28 cellular contexts compared by ENCODE assay signal in the genomic region with DNA sequence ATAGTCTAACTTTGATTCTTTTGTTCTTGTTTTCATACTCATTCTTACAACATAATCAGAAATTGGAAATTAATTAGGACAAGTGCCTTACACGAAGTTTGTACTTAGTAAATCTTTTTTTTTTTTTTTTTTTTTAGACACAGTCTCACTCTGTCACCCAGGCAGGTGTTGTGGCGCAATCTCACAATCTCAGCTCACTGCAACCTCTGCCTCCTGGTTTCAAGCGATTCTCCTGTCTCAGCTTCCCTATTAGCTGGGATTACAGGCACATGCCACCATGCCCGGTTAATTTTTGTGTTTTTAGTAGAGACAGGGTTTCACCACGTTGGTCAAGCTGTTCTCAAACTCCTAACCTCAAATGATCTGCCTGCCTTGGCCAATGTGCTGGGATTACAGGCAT.
"Had no signal": no experiment of that assay in that cellular context is flagged by ENCODE, and none has a peak within 500 bp of the region (broad histone marks: within the 10 kb centered on the region; RNA-seq: fewer than 3 reads in every experiment).

No MANE protein-coding gene starts in this region.

- H3K27ac ChIP-seq: brain microvascular endothelial cell, coronary artery, dorsolateral prefrontal cortex, epithelial cell of prostate, esophagus squamous epithelium, VCaP had no signal

- H3K4me3 ChIP-seq: coronary artery, dorsolateral prefrontal cortex, esophagus squamous epithelium had no signal

- H3K27ac Mint-ChIP-seq: activated CD4-positive, alpha-beta memory T cell treated with anti-CD3 and anti-CD28 coated beads for 36 hours; activated CD4-positive, alpha-beta T cell treated with anti-CD3 and anti-CD28 coated beads for 36 hours; activated CD4-positive, alpha-beta T cell treated with anti-CD3 and anti-CD28 coated beads, Interleukin-2, amount 10 ng/mL, durations not matched to agents 24 days and 14 days; activated CD8-positive, alpha-beta T cell treated with anti-CD3 and anti-CD28 coated beads, Interleukin-2, amount 10 ng/mL, durations not matched to agents 7 days and 5 days; activated naive CD8-positive, alpha-beta T cell; activated T-helper 17 cell treated with anti-CD3 and anti-CD28 coated beads, Interleukin-2, amount 50 U/mL, for 72 hours; dendritic cell treated with granulocyte-macrophage colony-stimulating factor and Interleukin-4, amounts not matched to agents 40 ng/mL and 50 ng/mL, for 4 days had no signal

- ATAC-seq: activated CD4-positive, alpha-beta T cell treated with anti-CD3 and anti-CD28 coated beads for 36 hours; activated CD8-positive, alpha-beta T cell treated with anti-CD3 and anti-CD28 coated beads, Interleukin-2, amount 10 ng/mL, durations not matched to agents 7 days and 5 days; activated T-cell treated with anti-CD3 and anti-CD28 coated beads, Interleukin-2, amount 50 U/mL, for 4 hours; activated T-helper 17 cell treated with anti-CD3 and anti-CD28 coated beads, Interleukin-2, amount 50 U/mL, for 72 hours had no signal

- H3K4me1 Mint-ChIP-seq: activated CD4-positive, alpha-beta T cell treated with anti-CD3 and anti-CD28 coated beads for 36 hours; activated CD4-positive, alpha-beta T cell treated with anti-CD3 and anti-CD28 coated beads, Interleukin-2, amount 10 ng/mL, durations not matched to agents 24 days and 14 days; activated T-helper 17 cell treated with anti-CD3 and anti-CD28 coated beads, Interleukin-2, amount 50 U/mL, for 72 hours; central memory CD8-positive, alpha-beta T cell had no signal

- H3K27me3 Mint-ChIP-seq: activated CD4-positive, alpha-beta memory T cell treated with anti-CD3 and anti-CD28 coated beads for 36 hours; activated CD4-positive, alpha-beta T cell treated with anti-CD3 and anti-CD28 coated beads for 36 hours; activated CD4-positive, alpha-beta T cell treated with anti-CD3 and anti-CD28 coated beads, Interleukin-2, amount 10 ng/mL, durations not matched to agents 24 days and 14 days; activated naive CD8-positive, alpha-beta T cell; activated T-helper 17 cell treated with anti-CD3 and anti-CD28 coated beads, Interleukin-2, amount 50 U/mL, for 72 hours; central memory CD8-positive, alpha-beta T cell; dendritic cell treated with granulocyte-macrophage colony-stimulating factor and Interleukin-4, amounts not matched to agents 40 ng/mL and 50 ng/mL, for 4 days had no signal

- H3K4me3 Mint-ChIP-seq: activated CD4-positive, alpha-beta memory T cell treated with anti-CD3 and anti-CD28 coated beads for 36 hours; activated CD4-positive, alpha-beta T cell treated with anti-CD3 and anti-CD28 coated beads for 36 hours; activated CD4-positive, alpha-beta T cell treated with anti-CD3 and anti-CD28 coated beads, Interleukin-2, amount 10 ng/mL, durations not matched to agents 24 days and 14 days; activated CD8-positive, alpha-beta T cell treated with anti-CD3 and anti-CD28 coated beads, Interleukin-2, amount 10 ng/mL, durations not matched to agents 7 days and 5 days; activated naive CD8-positive, alpha-beta T cell; activated T-cell treated with anti-CD3 and anti-CD28 coated beads, Interleukin-2, amount 50 U/mL, for 4 hours; activated T-helper 17 cell treated with anti-CD3 and anti-CD28 coated beads, Interleukin-2, amount 50 U/mL, for 72 hours; central memory CD8-positive, alpha-beta T cell; dendritic cell treated with granulocyte-macrophage colony-stimulating factor and Interleukin-4, amounts not matched to agents 40 ng/mL and 50 ng/mL, for 4 days had no signal

- H3K27me3 ChIP-seq: brain microvascular endothelial cell, dorsolateral prefrontal cortex, esophagus squamous epithelium had no signal

- DNase-seq: activated CD4-positive, alpha-beta memory T cell treated with anti-CD3 and anti-CD28 coated beads for 36 hours; activated CD4-positive, alpha-beta T cell treated with anti-CD3 and anti-CD28 coated beads for 36 hours; activated CD4-positive, alpha-beta T cell treated with anti-CD3 and anti-CD28 coated beads, Interleukin-2, amount 10 ng/mL, durations not matched to agents 24 days and 14 days; activated CD4-positive, CD25-positive, alpha-beta regulatory T cell; activated CD4-positive, CD25-positive, alpha-beta regulatory T cell treated with anti-CD3 and anti-CD28 coated beads, Interleukin-2, amount 50 U/mL, for 72 hours; activated CD8-positive, alpha-beta memory T cell treated with anti-CD3 and anti-CD28 coated beads, Interleukin-2, amount 50 U/mL, for 48 hours; activated CD8-positive, alpha-beta T cell treated with anti-CD3 and anti-CD28 coated beads, Interleukin-2, amount 10 ng/mL, durations not matched to agents 7 days and 5 days; activated effector memory CD4-positive, alpha-beta T cell treated with Interleukin-2 at 50 U/mL for 16 hours; activated gamma-delta T cell treated with Interleukin-2 at 50 U/mL for 16 hours; activated naive CD4-positive, alpha-beta T cell treated with anti-CD3 and anti-CD28 coated beads, Interleukin-2, amount 50 U/mL, for 16 hours; activated naive CD4-positive, alpha-beta T cell treated with Interleukin-2 at 50 U/mL for 16 hours; activated T-cell treated with anti-CD3 and anti-CD28 coated beads for 4 hours; activated T-cell treated with anti-CD3 and anti-CD28 coated beads, Interleukin-2, amount 50 U/mL, for 4 hours; amniotic stem cell; anterior cingulate cortex; brain microvascular endothelial cell; dorsolateral prefrontal cortex; effector memory CD4-positive, alpha-beta T cell; esophagus squamous epithelium; foreskin melanocyte; T-helper 2 cell had no signal

- H3K9me3 Mint-ChIP-seq: activated CD4-positive, alpha-beta memory T cell treated with anti-CD3 and anti-CD28 coated beads for 36 hours; activated CD4-positive, alpha-beta T cell treated with anti-CD3 and anti-CD28 coated beads, Interleukin-2, amount 10 ng/mL, durations not matched to agents 24 days and 14 days; activated T-cell treated with anti-CD3 and anti-CD28 coated beads, Interleukin-2, amount 50 U/mL, for 4 hours; activated T-helper 17 cell treated with anti-CD3 and anti-CD28 coated beads, Interleukin-2, amount 50 U/mL, for 72 hours; central memory CD8-positive, alpha-beta T cell; dendritic cell treated with granulocyte-macrophage colony-stimulating factor and Interleukin-4, amounts not matched to agents 40 ng/mL and 50 ng/mL, for 4 days had no signal

- H3K36me3 ChIP-seq: brain microvascular endothelial cell had no signal

- H3K9me3 ChIP-seq: esophagus squamous epithelium had no signal

- H3K4me1 ChIP-seq: esophagus squamous epithelium had no signal
